In genomic region chr21:44708866-44709425, GRCh38 we compare ENCODE assay signal across 17 cellular contexts. TPM values are rescaled to one million over a fixed set of nuclear protein-coding genes. Genes with fewer than 3 reads are reported as not detected.
DNase-seq lines count a peak whose midpoint lies in the region; ATAC-seq and TF ChIP-seq lines count a peak whose summit lies in the region.
"Had no signal": no experiment of that assay in that cellular context is flagged by ENCODE, and none has a peak within 500 bp of the region (broad histone marks: within the 10 kb centered on the region; RNA-seq: fewer than 3 reads in every experiment).

No MANE protein-coding gene starts in this region.

- intact Hi-C loops in thyroid gland (cut with DNase I), result no loop called here

- H3K27me3 ChIP-seq in HUES6 (ENCODE audit: control insufficient read depth, insufficient read depth, low read length) (peaks cover 88% of the 10 kb centered on the region), neural cell (ENCODE audit: insufficient read depth, low read depth, low read length) (peaks cover 91% of the 10 kb centered on the region), thyroid gland (peaks cover 9% of the 10 kb centered on the region)

- TF ChIP-seq EP300 in neural cell (conservative IDR thresholded peaks at IDR 0.05; ENCODE audit: poor library complexity, severe bottlenecking), result no peak

- no peak overlapping the region for H2AFZ ChIP-seq in neural cell (ENCODE audit: low read depth, low read length)

- no peaks in the 10 kb centered on the region for H3K9me2 ChIP-seq in neural cell (ENCODE audit: insufficient read depth, low read length)

- TF ChIP-seq CTCF in neural cell (IDR thresholded peaks at IDR 0.05; ENCODE audit: poor library complexity, severe bottlenecking) (no peak), GM10248 (IDR thresholded peaks at IDR 0.05; ENCODE audit: control extremely low read depth, extremely low read depth, low read depth, missing control alignments) (no peak), thyroid gland (IDR thresholded peaks at IDR 0.05) (no peak)

- H3K4me1 Mint-ChIP-seq in effector memory CD8-positive, alpha-beta T cell (ENCODE audit: low read depth in 2 of 2), result peaks cover 29 to 35% of the 10 kb centered on the region in 2 donors

- H3K4me2 ChIP-seq in neural cell (ENCODE audit: low read length), result no peak overlapping the region
- H3K4me2 ChIP-seq: KMS-11 had no signal

- H4K20me1 ChIP-seq in neural cell (ENCODE audit: insufficient read depth), result no peaks in the 10 kb centered on the region

- H3K36me3 ChIP-seq in HUES6 (ENCODE audit: control insufficient read depth, insufficient read depth, low read length) (no peaks in the 10 kb centered on the region), neural cell (ENCODE audit: insufficient read depth, low read length) (no peaks in the 10 kb centered on the region), thyroid gland (no peaks in the 10 kb centered on the region)
- H3K36me3 ChIP-seq: gastroesophageal sphincter, SJCRH30, tibial artery had no signal

- CTCF ChIA-PET in GM10248 (lab: Yijun Ruan, JAX), result no interaction called here

- H3K9ac ChIP-seq in HUES6 (ENCODE audit: low read length) (peak overlapping the region; percentile 67), neural cell (ENCODE audit: low read length) (no peak overlapping the region)
- H3K9ac ChIP-seq: KMS-11 had no signal

- H3K4me3 ChIP-seq in HUES6 (ENCODE audit: low read depth, low read length), result peak overlapping the region; percentile 64
- H3K4me3 ChIP-seq in neural cell (ENCODE audit: low read length), result peak overlapping the region; percentile 52
- H3K4me3 ChIP-seq in thyroid gland (replicated peaks in 1 of 3), result no peak overlapping the region
- H3K4me3 ChIP-seq: gastroesophageal sphincter, SJCRH30, tibial artery had no signal

- peak overlapping the region; percentile 60 to 71 for H3K4me3 Mint-ChIP-seq in effector memory CD8-positive, alpha-beta T cell

- H3K27me3 Mint-ChIP-seq in effector memory CD8-positive, alpha-beta T cell, result peaks cover 92 to 100% of the 10 kb centered on the region in 2 donors

- peaks cover 0 to 4% of the 10 kb centered on the region in 2 donors for H3K9me3 Mint-ChIP-seq in effector memory CD8-positive, alpha-beta T cell

- H3F3A ChIP-seq in neural cell (ENCODE audit: insufficient read depth, low read length, poor library complexity, severe bottlenecking), result no peaks in the 10 kb centered on the region

- H3K79me2 ChIP-seq in neural cell (replicated peaks; ENCODE audit: insufficient read depth, low read length), result no peaks in the 10 kb centered on the region

- POLR2A ChIA-PET in GM10248 (lab: Yijun Ruan, JAX), result no interaction called here

- ATAC-seq in effector memory CD8-positive, alpha-beta T cell (replicated peaks), result no peak
- ATAC-seq: gastroesophageal sphincter had no signal

- 21 to 26% methylated on average over 13 to 20 of the region's 25 CpGs for WGBS in thyroid gland, 2 donors

- H3K36me3 Mint-ChIP-seq in effector memory CD8-positive, alpha-beta T cell (ENCODE audit: insufficient read depth), result no peaks in the 10 kb centered on the region

- peak; percentile 17 for DNase-seq in activated CD4-positive, CD25-positive, alpha-beta regulatory T cell treated with anti-CD3 and anti-CD28 coated beads, Interleukin-2, amount 50 U/mL, for 72 hours
- DNase-seq in activated CD4-positive, CD25-positive, alpha-beta regulatory T cell (lab: John Stamatoyannopoulos, UW), result no peak
- no peak for DNase-seq in effector memory CD8-positive, alpha-beta T cell
- no peak for DNase-seq in GM10248 (ENCODE audit: extremely low spot score)
- no peak for DNase-seq in thyroid gland
- DNase-seq in NCI-H526 (lab: John Stamatoyannopoulos, UW), result no peak
- DNase-seq: activated CD8-positive, alpha-beta memory T cell treated with anti-CD3 and anti-CD28 coated beads, Interleukin-2, amount 50 U/mL, for 4 hours; DMS153; SJCRH30; small intestine had no signal

- no peak overlapping the region for H3K27ac Mint-ChIP-seq in effector memory CD8-positive, alpha-beta T cell

- no peak overlapping the region; the same call in 1 of the 2 replicates for H3K27ac ChIP-seq in HUES6 (ENCODE audit: low read depth, low read length)
- H3K27ac ChIP-seq in neural cell (ENCODE audit: low read length), result no peak overlapping the region
- no peak overlapping the region for H3K27ac ChIP-seq in thyroid gland
- H3K27ac ChIP-seq: gastroesophageal sphincter, KMS-11, SJCRH30, tibial artery had no signal

- no peaks in the 10 kb centered on the region for H3K9me3 ChIP-seq in HUES6 (ENCODE audit: control insufficient read depth, insufficient read depth, low read depth, low read length)
- H3K9me3 ChIP-seq in neural cell (ENCODE audit: low read length), result no peaks in the 10 kb centered on the region
- no peaks in the 10 kb centered on the region for H3K9me3 ChIP-seq in thyroid gland
- H3K9me3 ChIP-seq: gastroesophageal sphincter, SJCRH30, tibial artery had no signal

- TF ChIP-seq POLR2A in thyroid gland (IDR thresholded peaks at IDR 0.05), result no peak

- H3K4me1 ChIP-seq in HUES6 (ENCODE audit: control insufficient read depth, insufficient read depth, low read length) (peaks cover 65% of the 10 kb centered on the region), thyroid gland (peaks cover 16 to 59% of the 10 kb centered on the region in 2 donors)
- H3K4me1 ChIP-seq: SJCRH30 had no signal

- no peak for TF ChIP-seq RAD21 in neural cell (conservative IDR thresholded peaks at IDR 0.05)

TF ChIP-seq in neural cell, 6 proteins besides CTCF, POLR2A, EP300 and RAD21:
- TF ChIP-seq EZH2 (IDR thresholded peaks at IDR 0.05; ENCODE audit: borderline replicate concordance, insufficient read depth, low read length, poor library complexity, severe bottlenecking), result no peak
- TF ChIP-seq SMC3 (conservative IDR thresholded peaks at IDR 0.05; ENCODE audit: poor library complexity), result no peak
- no peak for TF ChIP-seq POLR2AphosphoS5 (IDR thresholded peaks at IDR 0.05)
- no peak for TF ChIP-seq MXI1 (conservative IDR thresholded peaks at IDR 0.05; ENCODE audit: poor library complexity, severe bottlenecking)
- TF ChIP-seq TAF1 (IDR thresholded peaks at IDR 0.05; ENCODE audit: low read depth), result no peak
- TF ChIP-seq, protein P1, sequence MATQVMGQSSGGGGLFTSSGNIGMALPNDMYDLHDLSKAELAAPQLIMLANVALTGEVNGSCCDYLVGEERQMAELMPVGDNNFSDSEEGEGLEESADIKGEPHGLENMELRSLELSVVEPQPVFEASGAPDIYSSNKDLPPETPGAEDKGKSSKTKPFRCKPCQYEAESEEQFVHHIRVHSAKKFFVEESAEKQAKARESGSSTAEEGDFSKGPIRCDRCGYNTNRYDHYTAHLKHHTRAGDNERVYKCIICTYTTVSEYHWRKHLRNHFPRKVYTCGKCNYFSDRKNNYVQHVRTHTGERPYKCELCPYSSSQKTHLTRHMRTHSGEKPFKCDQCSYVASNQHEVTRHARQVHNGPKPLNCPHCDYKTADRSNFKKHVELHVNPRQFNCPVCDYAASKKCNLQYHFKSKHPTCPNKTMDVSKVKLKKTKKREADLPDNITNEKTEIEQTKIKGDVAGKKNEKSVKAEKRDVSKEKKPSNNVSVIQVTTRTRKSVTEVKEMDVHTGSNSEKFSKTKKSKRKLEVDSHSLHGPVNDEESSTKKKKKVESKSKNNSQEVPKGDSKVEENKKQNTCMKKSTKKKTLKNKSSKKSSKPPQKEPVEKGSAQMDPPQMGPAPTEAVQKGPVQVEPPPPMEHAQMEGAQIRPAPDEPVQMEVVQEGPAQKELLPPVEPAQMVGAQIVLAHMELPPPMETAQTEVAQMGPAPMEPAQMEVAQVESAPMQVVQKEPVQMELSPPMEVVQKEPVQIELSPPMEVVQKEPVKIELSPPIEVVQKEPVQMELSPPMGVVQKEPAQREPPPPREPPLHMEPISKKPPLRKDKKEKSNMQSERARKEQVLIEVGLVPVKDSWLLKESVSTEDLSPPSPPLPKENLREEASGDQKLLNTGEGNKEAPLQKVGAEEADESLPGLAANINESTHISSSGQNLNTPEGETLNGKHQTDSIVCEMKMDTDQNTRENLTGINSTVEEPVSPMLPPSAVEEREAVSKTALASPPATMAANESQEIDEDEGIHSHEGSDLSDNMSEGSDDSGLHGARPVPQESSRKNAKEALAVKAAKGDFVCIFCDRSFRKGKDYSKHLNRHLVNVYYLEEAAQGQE (IDR thresholded peaks at IDR 0.05; ENCODE audit: borderline replicate concordance), result no peak

RNA-seq across cellular contexts. Expression of gene TSPEAR, which starts 2.4 kb away (rescaled TPM):
- 0.19 TPM in 1 of 2 replicates, not detected in the other for polyA plus RNA-seq in neural cell
- 0.24 TPM in 1 of 2 replicates, not detected in the other for polyA minus RNA-seq in neural cell
- total RNA-seq in thyroid gland, result 1 to 10 TPM in 2 of 4 donors, under 1 TPM in 2; 0.21 to 1.3 (median 0.69) TPM
- total RNA-seq: A172, gastroesophageal sphincter, SJCRH30 had no signal

RNA-seq across cellular contexts. Expression of gene KRTAP10-12, which starts 12.0 kb away (rescaled TPM):
- not detected in 2 replicates for polyA plus RNA-seq in neural cell
- polyA minus RNA-seq in neural cell, result not detected in 2 replicates
- total RNA-seq in thyroid gland, result not detected
- total RNA-seq: A172, gastroesophageal sphincter, liver, SJCRH30 had no signal
- polyA plus RNA-seq: liver, small intestine had no signal

RNA-seq across cellular contexts. Expression of gene KRTAP12-1, which starts 27.0 kb away (rescaled TPM):
- polyA plus RNA-seq in neural cell, result not detected in 2 replicates
- not detected in 2 replicates for polyA minus RNA-seq in neural cell
- total RNA-seq in thyroid gland, result under 1 TPM in 1 of 4 donors, not detected in 3; 0.78 TPM
- total RNA-seq: A172, gastroesophageal sphincter, liver, SJCRH30 had no signal
- polyA plus RNA-seq: liver, small intestine had no signal

RNA-seq across cellular contexts. Expression of gene KRTAP12-2, which starts 42.2 kb away (rescaled TPM):
- polyA plus RNA-seq in neural cell, result not detected in 2 replicates
- not detected in 2 replicates for polyA minus RNA-seq in neural cell
- total RNA-seq in thyroid gland, result under 1 TPM in 1 of 4 donors, not detected in 3; 0.89 TPM
- total RNA-seq: A172, gastroesophageal sphincter, liver, SJCRH30 had no signal
- polyA plus RNA-seq: liver, small intestine had no signal

RNA-seq across cellular contexts. Expression of gene KRTAP12-3, which starts 51.2 kb away (rescaled TPM):
- not detected in 2 replicates for polyA plus RNA-seq in neural cell
- not detected in 2 replicates for polyA minus RNA-seq in neural cell
- not detected for total RNA-seq in thyroid gland
- total RNA-seq: A172, gastroesophageal sphincter, liver, SJCRH30 had no signal
- polyA plus RNA-seq: liver, small intestine had no signal

Comparison
In these comparisons a context has a peak if more than half of its experiments do, and no peak if none do; other contexts are left out.
1. H3K4me3 ChIP-seq: peak in HUES6 (single experiment) and neural cell (single experiment); none in thyroid gland (0 of 3).